In the genomic region with DNA sequence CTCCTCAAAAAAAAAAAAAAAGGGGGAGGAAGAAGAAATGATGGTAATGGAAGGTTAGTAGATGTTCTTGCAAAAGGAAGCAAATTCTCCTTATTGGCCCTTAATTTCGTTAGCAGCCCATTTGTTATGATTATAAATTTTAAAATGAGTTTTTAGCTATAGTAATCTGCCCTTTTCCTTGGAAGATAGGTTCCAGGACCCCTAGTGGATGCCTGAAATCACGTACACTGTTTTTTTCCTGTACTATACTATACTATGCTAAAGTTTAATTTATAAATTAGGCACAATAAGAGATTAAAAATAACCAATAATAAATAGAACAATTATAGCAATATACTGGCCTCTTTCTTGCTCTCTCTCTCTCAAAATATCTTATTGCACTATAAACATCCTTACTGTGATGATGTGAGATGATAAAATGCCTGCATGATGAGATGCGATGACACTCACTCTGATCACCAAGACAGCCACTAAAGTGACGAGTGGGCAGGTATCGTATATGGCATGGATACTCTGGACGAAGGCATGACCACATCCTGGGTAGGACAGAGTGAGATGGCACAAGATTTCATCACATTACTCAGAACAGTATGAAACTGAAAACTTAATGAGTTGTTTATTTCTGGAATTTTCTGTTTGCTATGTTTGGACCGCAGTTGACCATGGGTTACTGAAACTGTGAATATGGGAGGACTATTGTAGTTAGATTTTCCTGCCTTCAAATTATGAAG, we compare ENCODE assay signal across 19 cellular contexts.
DNase-seq lines count a peak whose midpoint lies in the region; ATAC-seq, FAIRE-seq and TF ChIP-seq lines count a peak whose summit lies in the region.
"Had no signal": no experiment of that assay in that cellular context is flagged by ENCODE, and none has a peak within 500 bp of the region (broad histone marks: within the 10 kb centered on the region; RNA-seq: fewer than 3 reads in every experiment).

No MANE protein-coding gene starts in this region.

- intact Hi-C loops in Right ventricle myocardium superior (cut with DNase I), result no loop called here

- H3K27ac ChIP-seq in foreskin keratinocyte, result no peak overlapping the region

- H3K4me1 ChIP-seq in adipocyte (ENCODE audit: control insufficient read depth, insufficient read depth, low read length) (no peaks in the 10 kb centered on the region), foreskin keratinocyte (no peaks in the 10 kb centered on the region)

- ATAC-seq in foreskin keratinocyte (no peak), HG02763 (IDR thresholded peaks at IDR 0.05; ENCODE audit: unreplicated experiment) (no peak), GM21447 (IDR thresholded peaks at IDR 0.05; ENCODE audit: unreplicated experiment) (no peak), Right ventricle myocardium superior (ENCODE audit: poor library complexity) (no peak)
- ATAC-seq: mucosa of descending colon had no signal

- H3K36me3 ChIP-seq in adipocyte (ENCODE audit: control insufficient read depth, insufficient read depth, low read length, severe bottlenecking), result peaks cover 61% of the 10 kb centered on the region

- no peak overlapping the region for H3K9ac ChIP-seq in adipocyte (ENCODE audit: low read length)

- H3K27me3 ChIP-seq in adipocyte (replicated peaks; ENCODE audit: control insufficient read depth, insufficient read depth, low read length) (no peaks in the 10 kb centered on the region), foreskin keratinocyte (no peaks in the 10 kb centered on the region)
- H3K27me3 ChIP-seq: MG63 had no signal

- DNase-seq in EL (peak; percentile 42), HTR-8/SVneo (ENCODE audit: insufficient read length, low spot score) (no peak), adipocyte (ENCODE audit: low read depth) (peak; percentile 56), foreskin keratinocyte (no peak), DMS79 treated with DMSO at 0.1 percent for 48 hours (lab: John Stamatoyannopoulos, UW) (no peak), Right ventricle myocardium superior (no peak)
- DNase-seq: activated CD4-positive, alpha-beta T cell treated with anti-CD3 and anti-CD28 coated beads for 1 hour; activated T-cell treated with anti-CD3 and anti-CD28 coated beads, Interleukin-2, amount 50 U/mL, for 1 hour; CD8-positive, alpha-beta memory T cell; erythroblast; MG63; mucosa of descending colon; NCI-H2029 treated with DMSO at 0.1 percent for 48 hours; NCI-H526; posterior cingulate gyrus had no signal

- no peak overlapping the region for H3K4me3 ChIP-seq in adipocyte (ENCODE audit: low read length)
- H3K4me3 ChIP-seq: MG63, mucosa of descending colon had no signal

- peak; percentile 74 for FAIRE-seq in HTR-8/SVneo (lab: Jason Lieb, UNC)
- FAIRE-seq: colon, G401.6 had no signal

- no peaks in the 10 kb centered on the region for H3K9me3 ChIP-seq in adipocyte (ENCODE audit: control insufficient read depth, low read length)
- H3K9me3 ChIP-seq: MG63, mucosa of descending colon had no signal

- peak; percentile 15 for TF ChIP-seq CTCF in foreskin keratinocyte (conservative IDR thresholded peaks at IDR 0.05)

Comparison
In these comparisons a context has a peak if more than half of its experiments do, and no peak if none do; other contexts are left out.
1. DNase-seq: peak in EL (single experiment) and adipocyte (single experiment); none in HTR-8/SVneo (single experiment), foreskin keratinocyte (0 of 2), DMS79 treated with DMSO at 0.1 percent for 48 hours (single experiment) and Right ventricle myocardium superior (single experiment).